Comparison of ENCODE assay signal across 24 cellular contexts in genomic region chr4:96301727-96302126, GRCh38.
DNase-seq lines count a peak whose midpoint lies in the region; ATAC-seq, FAIRE-seq and TF ChIP-seq lines count a peak whose summit lies in the region.
"Had no signal": no experiment of that assay in that cellular context is flagged by ENCODE, and none has a peak within 500 bp of the region (broad histone marks: within the 10 kb centered on the region; RNA-seq: fewer than 3 reads in every experiment).

No MANE protein-coding gene starts in this region.

- POLR2A ChIA-PET in HepG2 (lab: Yijun Ruan, JAX), result no interaction called here
- POLR2A ChIA-PET in K562 (lab: Yijun Ruan, JAX), result no interaction called here

- H3K4me3 ChIP-seq in HepG2 (replicated peaks in 1 of 3; ENCODE audit: insufficient read depth in 1 of 3, low read depth in 2 of 3, low read length in 3 of 3) (no peak overlapping the region), right lobe of liver (no peak overlapping the region), K562 (no peak overlapping the region)
- H3K4me3 ChIP-seq: BLaER1, GM12878 had no signal

- in situ Hi-C loops in HepG2 (cut with HindIII; ENCODE audit: extremely low pct_ligation_motif_present, low pct_unique_long_range_greater_than_20kb), result no loop called here
- in situ Hi-C loops in K562 (cut with MboI), result no loop called here

- no peaks in the 10 kb centered on the region for H3K9me1 ChIP-seq in K562 (ENCODE audit: control insufficient read depth, insufficient read depth, low read length)

- H3K36me3 ChIP-seq in HepG2 (replicated peaks in 1 of 2; ENCODE audit: control insufficient read depth in 1 of 2, insufficient read depth in 2 of 2, low read length in 2 of 2) (no peaks in the 10 kb centered on the region), right lobe of liver (no peaks in the 10 kb centered on the region), K562 (ENCODE audit: control insufficient read depth, insufficient read depth, low read length) (no peaks in the 10 kb centered on the region)
- H3K36me3 ChIP-seq: BE2C, BLaER1 had no signal

- H4K20me1 ChIP-seq in HepG2 (ENCODE audit: insufficient read depth, low read length) (no peaks in the 10 kb centered on the region), K562 (replicated peaks; ENCODE audit: control insufficient read depth, insufficient read depth, low read length) (no peaks in the 10 kb centered on the region)
- H4K20me1 ChIP-seq: BLaER1 had no signal

- TF ChIP-seq CTCF in HepG2 (CRISPR knock-in tag; IDR thresholded peaks at IDR 0.05), result no peak
- no peak for TF ChIP-seq CTCF in right lobe of liver (IDR thresholded peaks at IDR 0.05)
- TF ChIP-seq CTCF in K562 (IDR thresholded peaks at IDR 0.05 in 2 of 3, conservative IDR thresholded peaks at IDR 0.05 in 1 of 3; ENCODE audit: insufficient read depth in 2 of 3, low read depth in 1 of 3, low read length in 3 of 3), result no peak

- H3K27ac ChIP-seq in HepG2 (ENCODE audit: extremely low read length, insufficient read depth, low read length) (no peak overlapping the region), right lobe of liver (no peak overlapping the region), K562 (ENCODE audit: extremely low read depth, low read depth, low read length) (no peak overlapping the region)
- H3K27ac ChIP-seq: 22Rv1, BLaER1 had no signal

- WGBS in HepG2 (ENCODE audit: low lambda C conversion rate), result 9% methylated on average over 4 of the region's 4 CpGs
- WGBS in right lobe of liver (ENCODE audit: insufficient coverage, low coverage, low lambda C conversion rate, missing lambda C conversion rate), result 59% methylated on average over 4 of the region's 4 CpGs
- WGBS in K562 (ENCODE audit: insufficient coverage, low coverage, missing lambda C conversion rate), result 0% methylated on average over 4 of the region's 4 CpGs

- FAIRE-seq in HepG2 (lab: Jason Lieb, UNC) (no peak), K562 (lab: Jason Lieb, UNC) (no peak)
- FAIRE-seq: GM12878, GM12892, GM18507 had no signal

- H3K79me2 ChIP-seq in HepG2 (ENCODE audit: insufficient read depth, low read length), result no peaks in the 10 kb centered on the region
- H3K79me2 ChIP-seq in K562 (ENCODE audit: control insufficient read depth, insufficient read depth, low read length), result no peaks in the 10 kb centered on the region

- TF ChIP-seq EP300 in HepG2 (IDR thresholded peaks at IDR 0.05; ENCODE audit: low read depth in 2 of 2, low read length in 2 of 2) (no peak), HepG2 (CRISPR knock-in tag; IDR thresholded peaks at IDR 0.05; ENCODE audit: borderline replicate concordance) (no peak), K562 (IDR thresholded peaks at IDR 0.05; ENCODE audit: low read length) (no peak)

- ATAC-seq in HepG2 (no peak), right lobe of liver (no peak), K562 (no peak)
- ATAC-seq: GM12878 had no signal

- CTCF ChIA-PET in HepG2 (lab: Yijun Ruan, JAX; ENCODE audit: low intra/inter-chr PET ratio, low total read pairs) (no interaction called here), K562 (lab: Yijun Ruan, JAX; ENCODE audit: low intra/inter-chr PET ratio) (no interaction called here)

- intact Hi-C loops in HepG2 (cut with micrococcal nuclease; ENCODE audit: unreplicated experiment), result no loop called here
- intact Hi-C loops in right lobe of liver (cut with DNase I), result no loop called here
- intact Hi-C loops in K562 (cut with micrococcal nuclease), result no loop called here

- TF ChIP-seq RAD21 in HepG2 (CRISPR knock-in tag; IDR thresholded peaks at IDR 0.05) (no peak), K562 (CRISPR knock-in tag; conservative IDR thresholded peaks at IDR 0.05 in 1 of 2, IDR thresholded peaks at IDR 0.05 in 1 of 2) (no peak)

- 0 out of 2 replicates have a peak, but pooled peaks cover 2% of the 10 kb centered on the region for H3K9me3 ChIP-seq in HepG2 (ENCODE audit: low read length)
- H3K9me3 ChIP-seq in right lobe of liver, result no peaks in the 10 kb centered on the region
- H3K9me3 ChIP-seq in K562 (replicated peaks; ENCODE audit: control insufficient read depth, insufficient read depth, low read depth, low read length), result no peaks in the 10 kb centered on the region
- H3K9me3 ChIP-seq: BE2C, BLaER1 had no signal

- DNase-seq in HepG2 (ENCODE audit: low spot score) (no peak), right lobe of liver (no peak), K562 (ENCODE audit: extremely low read depth in 1 of 4, low spot score in 3 of 4) (no peak), NCI-H1092 treated with DMSO at 0.1 percent for 48 hours (lab: John Stamatoyannopoulos, UW) (no peak), NCI-H1048 (lab: John Stamatoyannopoulos, UW) (no peak)
- DNase-seq: ACHN; BE2C; C1 segment of cervical spinal cord; CD4-positive, alpha-beta memory T cell; CD4-positive, CD25-positive, alpha-beta regulatory T cell; CD8-positive, alpha-beta memory T cell; COR-L47; DMS 273 treated with DMSO at 0.1 percent for 48 hours; DMS153; DMS53; DMS79; DND-41; EL; GDM1 had no signal

- H2AFZ ChIP-seq in HepG2 (ENCODE audit: low read length) (no peak overlapping the region), K562 (ENCODE audit: low read depth, low read length) (no peak overlapping the region)

- no peaks in the 10 kb centered on the region for H3K27me3 ChIP-seq in HepG2 (ENCODE audit: control insufficient read depth in 1 of 2, insufficient read depth in 2 of 2, low read length in 2 of 2)
- H3K27me3 ChIP-seq in right lobe of liver, result no peaks in the 10 kb centered on the region
- H3K27me3 ChIP-seq in K562 (ENCODE audit: control insufficient read depth in 2 of 2, insufficient read depth in 2 of 2, low read length in 2 of 2), result no peaks in the 10 kb centered on the region
- H3K27me3 ChIP-seq: BE2C, BLaER1 had no signal

- H3K9ac ChIP-seq in HepG2 (ENCODE audit: insufficient read depth, low read depth, low read length), result no peak overlapping the region
- H3K9ac ChIP-seq in K562 (ENCODE audit: insufficient read depth in 1 of 2, low read depth in 2 of 2, low read length in 2 of 2), result no peak overlapping the region
- H3K9ac ChIP-seq: BLaER1 had no signal

- H3K4me2 ChIP-seq in HepG2 (ENCODE audit: low read depth, low read length) (no peak overlapping the region), K562 (ENCODE audit: insufficient read depth, low read length) (no peak overlapping the region)
- H3K4me2 ChIP-seq: BLaER1 had no signal

- TF ChIP-seq POLR2A in HepG2 (IDR thresholded peaks at IDR 0.05; ENCODE audit: insufficient read depth in 1 of 2, low read depth in 2 of 2, low read length in 2 of 2) (no peak), right lobe of liver (IDR thresholded peaks at IDR 0.05) (no peak), K562 (conservative IDR thresholded peaks at IDR 0.05) (no peak)

- no peaks in the 10 kb centered on the region for H3K4me1 ChIP-seq in HepG2 (ENCODE audit: insufficient read depth, low read length)
- H3K4me1 ChIP-seq in right lobe of liver, result no peaks in the 10 kb centered on the region
- no peaks in the 10 kb centered on the region for H3K4me1 ChIP-seq in K562 (replicated peaks in 1 of 2; ENCODE audit: control insufficient read depth in 2 of 2, insufficient read depth in 2 of 2, low read length in 2 of 2)
- H3K4me1 ChIP-seq: BLaER1 had no signal

- BruUV-seq in HepG2 (replicated peaks; lab: Mats Ljungman, UMichigan), result no TSS peak
- BruUV-seq in K562 (replicated peaks; lab: Mats Ljungman, UMichigan), result no TSS peak

TF ChIP-seq in HepG2, 621 proteins besides CTCF, POLR2A, EP300 and RAD21:
- peak; percentile 92 to 96 for TF ChIP-seq MAFK (conservative IDR thresholded peaks at IDR 0.05 in 1 of 2, IDR thresholded peaks at IDR 0.05 in 1 of 2; ENCODE audit: low read length in 2 of 2)
- peak; percentile 95 for TF ChIP-seq MAFF (IDR thresholded peaks at IDR 0.05; ENCODE audit: low read depth, low read length)
- no peak for TF ChIP-seq ZNF354B (CRISPR knock-in tag; IDR thresholded peaks at IDR 0.05)

TF ChIP-seq in K562, 482 proteins besides CTCF, POLR2A, EP300 and RAD21 (continues in another document):
- no peak for TF ChIP-seq VEZF1 (CRISPR knock-in tag; IDR thresholded peaks at IDR 0.05)
- no peak for TF ChIP-seq ERF (CRISPR knock-in tag; IDR thresholded peaks at IDR 0.05)
- no peak for TF ChIP-seq MCM3 (IDR thresholded peaks at IDR 0.05)
- TF ChIP-seq ZNF316 (IDR thresholded peaks at IDR 0.05), result peak; percentile 85
- peak; percentile 87 for TF ChIP-seq MAFK (IDR thresholded peaks at IDR 0.05; ENCODE audit: low read length)
- no peak for TF ChIP-seq NONO (IDR thresholded peaks at IDR 0.05; ENCODE audit: low read depth in 2 of 2, low read length in 1 of 2)
- peak; percentile 83 for TF ChIP-seq MAFF (IDR thresholded peaks at IDR 0.05; ENCODE audit: low read length)
- no peak for TF ChIP-seq ZFP36 (IDR thresholded peaks at IDR 0.05; ENCODE audit: low read depth, low read length, partially characterized antibody)
- TF ChIP-seq C11orf30 (IDR thresholded peaks at IDR 0.05; ENCODE audit: low read depth), result peak; percentile 64; the same call in 1 of the 2 replicates
- no peak for TF ChIP-seq MCM7 (IDR thresholded peaks at IDR 0.05)
- peak; percentile 73; the same call in 1 of the 2 replicates for TF ChIP-seq MAFG (tag; conservative IDR thresholded peaks at IDR 0.05)
- TF ChIP-seq PHF21A (IDR thresholded peaks at IDR 0.05; ENCODE audit: borderline replicate concordance, low read depth), result no peak
- TF ChIP-seq SMARCE1 (IDR thresholded peaks at IDR 0.05), result no peak
- TF ChIP-seq ZNF436 (CRISPR knock-in tag; IDR thresholded peaks at IDR 0.05), result no peak
- TF ChIP-seq U2AF1 (optimal IDR thresholded peaks at IDR 0.05; ENCODE audit: low read depth, low read length), result no peak

Comparison
In these comparisons a context has a peak if more than half of its experiments do, and no peak if none do; other contexts are left out.
1. Of the 241 proteins assayed by ChIP-seq in both HepG2 and K562: peak only in HepG2: none; only in K562: MAFG; in both: MAFF and MAFK; in neither: 238.